ENCODE assay signal across 8 cellular contexts in genomic region chr2:177332041-177332991, GRCh38.
DNase-seq lines count a peak whose midpoint lies in the region; ATAC-seq and TF ChIP-seq lines count a peak whose summit lies in the region.

No MANE protein-coding gene starts in this region.

- ATAC-seq in GM19324 (IDR thresholded peaks at IDR 0.05; ENCODE audit: low FRiP score, unreplicated experiment) (peak; percentile 43), HG03442 (IDR thresholded peaks at IDR 0.05; ENCODE audit: unreplicated experiment) (peak; percentile 77)
- ATAC-seq in activated CD8-positive, alpha-beta T cell treated with anti-CD3 and anti-CD28 coated beads for 36 hours = peak; percentile 92

- H3K27me3 Mint-ChIP-seq in Calu3 (ENCODE audit: unreplicated experiment) = no peaks in the 10 kb centered on the region
- no peaks in the 10 kb centered on the region for H3K27me3 Mint-ChIP-seq in activated CD8-positive, alpha-beta T cell treated with anti-CD3 and anti-CD28 coated beads for 36 hours
- no peaks in the 10 kb centered on the region for H3K27me3 Mint-ChIP-seq in nephron (ENCODE audit: low read depth)

- H3K4me3 Mint-ChIP-seq in Calu3 (ENCODE audit: low read depth, unreplicated experiment) (no peak overlapping the region), nephron (peak overlapping the region in 2 of 3 experiments; percentile 1 to 6)
- no peak overlapping the region for H3K4me3 Mint-ChIP-seq in activated CD8-positive, alpha-beta T cell treated with anti-CD3 and anti-CD28 coated beads for 36 hours

- DNase-seq in Calu3 (peak; percentile 53), NCI-H524 treated with DMSO at 0.1 percent for 48 hours (lab: John Stamatoyannopoulos, UW) (peak; percentile 22), fibroblast of the conjunctiva (ENCODE audit: low read depth) (peak; percentile 76), T-helper 9 cell (no peak)
- peak; percentile 51 for DNase-seq in activated CD8-positive, alpha-beta T cell treated with anti-CD3 and anti-CD28 coated beads for 36 hours

- peaks cover 2% of the 10 kb centered on the region for H3K9me3 Mint-ChIP-seq in Calu3 (ENCODE audit: low read depth, unreplicated experiment)
- H3K9me3 Mint-ChIP-seq in activated CD8-positive, alpha-beta T cell treated with anti-CD3 and anti-CD28 coated beads for 36 hours = no peaks in the 10 kb centered on the region
- peaks cover 2% of the 10 kb centered on the region for H3K9me3 Mint-ChIP-seq in nephron

- H3K36me3 Mint-ChIP-seq in Calu3 (ENCODE audit: insufficient read depth, unreplicated experiment) = peaks cover 2% of the 10 kb centered on the region
- no peaks in the 10 kb centered on the region for H3K36me3 Mint-ChIP-seq in activated CD8-positive, alpha-beta T cell treated with anti-CD3 and anti-CD28 coated beads for 36 hours (ENCODE audit: low read depth)
- no peaks in the 10 kb centered on the region for H3K36me3 Mint-ChIP-seq in nephron (ENCODE audit: low read depth)

- intact Hi-C loops in Calu3 (cut with micrococcal nuclease; ENCODE audit: unreplicated experiment) = loop anchor here (1.0 to 10.0 kb wide), 3 partner anchors 66 to 422 kb away; no protein-coding TSS in a partner anchor
- intact Hi-C loops in activated CD8-positive, alpha-beta T cell treated with anti-CD3 and anti-CD28 coated beads for 36 hours (cut with micrococcal nuclease) = loop anchor here (1.0 to 10.0 kb wide), 3 partner anchors 70 to 432 kb away; partner anchors contain the start of gene NFE2L2

- POLR2A ChIA-PET in activated CD8-positive, alpha-beta T cell treated with anti-CD3 and anti-CD28 coated beads for 36 hours (lab: Charles Lee) = interaction anchor here (0.8 to 2.3 kb wide), 2 partner anchors 68 to 69 kb away, joined by 3 to 13 read pairs; partner anchors contain the start of gene NFE2L2

- CTCF ChIA-PET in Calu3 (lab: Charles Lee) = interaction anchor here (1.8 kb wide), 1 partner anchor 167 kb away, joined by 10 read pairs; no protein-coding TSS in a partner anchor
- CTCF ChIA-PET in activated CD8-positive, alpha-beta T cell treated with anti-CD3 and anti-CD28 coated beads for 36 hours (lab: Charles Lee) = interaction anchor here (0.7 to 6.7 kb wide), 17 partner anchors 12 to 435 kb away, joined by 3 to 190 read pairs (median 4); partner anchors contain the start of genes AGPS and NFE2L2

- TF ChIP-seq CTCF in Calu3 (IDR thresholded peaks at IDR 0.05; ENCODE audit: unreplicated experiment) = peak; percentile 63
- peak; percentile 79 for TF ChIP-seq CTCF in activated CD8-positive, alpha-beta T cell treated with anti-CD3 and anti-CD28 coated beads for 36 hours (IDR thresholded peaks at IDR 0.05)
- TF ChIP-seq CTCF in nephron (IDR thresholded peaks at IDR 0.05; ENCODE audit: unreplicated experiment in 3 of 3) = peak; percentile 70 to 73 (median 71)

- H3K27ac Mint-ChIP-seq in Calu3 (ENCODE audit: unreplicated experiment) = peak overlapping the region; percentile 34
- no peak overlapping the region for H3K27ac Mint-ChIP-seq in activated CD8-positive, alpha-beta T cell treated with anti-CD3 and anti-CD28 coated beads for 36 hours
- peak overlapping the region; percentile 83 to 87 (median 84) for H3K27ac Mint-ChIP-seq in nephron

- peaks cover 27% of the 10 kb centered on the region for H3K4me1 Mint-ChIP-seq in Calu3 (ENCODE audit: low read depth, unreplicated experiment)
- peaks cover 7% of the 10 kb centered on the region for H3K4me1 Mint-ChIP-seq in activated CD8-positive, alpha-beta T cell treated with anti-CD3 and anti-CD28 coated beads for 36 hours (ENCODE audit: low read depth)
- peaks cover 19% of the 10 kb centered on the region for H3K4me1 Mint-ChIP-seq in nephron

- BruUV-seq in Calu3 (replicated peaks; lab: Mats Ljungman, UMichigan) = no TSS peak

Comparison
In these comparisons a context has a peak if more than half of its experiments do, and no peak if none do; other contexts are left out.
1. H3K4me3 Mint-ChIP-seq: peak in nephron (2 of 3); none in Calu3 (single experiment) and activated CD8-positive, alpha-beta T cell treated with anti-CD3 and anti-CD28 coated beads for 36 hours (single experiment).
2. Peak in every context shown above with its lines, with median percentiles within 50 percentile points of each other: CTCF ChIP-seq and ATAC-seq.